ENCODE assay signal across 20 cellular contexts in genomic region chr20:21398109-21398480, GRCh38. TPM values are rescaled to one million over a fixed set of nuclear protein-coding genes. Genes with fewer than 3 reads are reported as not detected.
DNase-seq lines count a peak whose midpoint lies in the region; ATAC-seq and TF ChIP-seq lines count a peak whose summit lies in the region.
"Had no signal": no experiment of that assay in that cellular context is flagged by ENCODE, and none has a peak within 500 bp of the region (broad histone marks: within the 10 kb centered on the region; RNA-seq: fewer than 3 reads in every experiment).

No MANE protein-coding gene starts in this region.

- H3K36me3 ChIP-seq in SJCRH30 (no peaks in the 10 kb centered on the region), neural progenitor cell (no peaks in the 10 kb centered on the region)
- H3K36me3 ChIP-seq: breast epithelium, suprapubic skin had no signal

- peak overlapping the region; percentile 52 for H3K4me3 Mint-ChIP-seq in activated CD4-positive, alpha-beta memory T cell treated with anti-CD3 and anti-CD28 coated beads, Interleukin-2, amount 10 ng/mL, durations not matched to agents 7 days and 5 days
- H3K4me3 Mint-ChIP-seq in activated CD4-positive, alpha-beta memory T cell treated with anti-CD3 and anti-CD28 coated beads for 36 hours = no peak overlapping the region
- peak overlapping the region; percentile 52 for H3K4me3 Mint-ChIP-seq in central memory CD8-positive, alpha-beta T cell
- H3K4me3 Mint-ChIP-seq in neural progenitor cell = peak overlapping the region; percentile 62
- H3K4me3 Mint-ChIP-seq: memory B cell had no signal

- no peak overlapping the region for H3K9ac ChIP-seq in neural progenitor cell

- H2AFZ ChIP-seq in neural progenitor cell (replicated peaks) = no peak overlapping the region

- POLR2A ChIA-PET in activated CD4-positive, alpha-beta memory T cell treated with anti-CD3 and anti-CD28 coated beads, Interleukin-2, amount 10 ng/mL, durations not matched to agents 7 days and 5 days (lab: Charles Lee) = no interaction called here
- POLR2A ChIA-PET in activated CD4-positive, alpha-beta memory T cell treated with anti-CD3 and anti-CD28 coated beads for 36 hours (lab: Charles Lee) = no interaction called here

- H3K27me3 ChIP-seq in SJCRH30 (no peaks in the 10 kb centered on the region), neural progenitor cell (peaks cover 100% of the 10 kb centered on the region)

- intact Hi-C loops in activated CD4-positive, alpha-beta memory T cell treated with anti-CD3 and anti-CD28 coated beads for 36 hours (cut with micrococcal nuclease) = loop anchor here (2.0 to 10.0 kb wide), 3 partner anchors 293 to 1033 kb away; partner anchors contain the start of genes INSM1 and PAX1

- H3K27ac ChIP-seq in SJCRH30 (no peak overlapping the region; the same call in 1 of the 2 replicates), neural progenitor cell (no peak overlapping the region)
- H3K27ac ChIP-seq: breast epithelium, epithelial cell of prostate, suprapubic skin had no signal

- no peak for DNase-seq in activated CD4-positive, alpha-beta memory T cell treated with anti-CD3 and anti-CD28 coated beads, Interleukin-2, amount 10 ng/mL, durations not matched to agents 7 days and 5 days
- DNase-seq in activated CD4-positive, alpha-beta memory T cell treated with anti-CD3 and anti-CD28 coated beads for 36 hours = no peak
- DNase-seq in SJCRH30 (no peak), neural progenitor cell (ENCODE audit: low spot score) (no peak), D341Med (ENCODE audit: low spot score) (no peak)
- no peak for DNase-seq in central memory CD8-positive, alpha-beta T cell (ENCODE audit: low spot score in 2 of 2)
- DNase-seq: C1 segment of cervical spinal cord; cortex of kidney; DMS153; foreskin fibroblast; GF-D8; kidney glomerular epithelial cell; stimulated activated CD4-positive, alpha-beta T cell treated with anti-CD3 and anti-CD28 coated beads, Interleukin-4, amount 100 ng/mL, for 24 hours had no signal

- peaks cover 60% of the 10 kb centered on the region for H4K20me1 ChIP-seq in neural progenitor cell (ENCODE audit: low read depth)

- peaks cover 4% of the 10 kb centered on the region for H3K36me3 Mint-ChIP-seq in activated CD4-positive, alpha-beta memory T cell treated with anti-CD3 and anti-CD28 coated beads, Interleukin-2, amount 10 ng/mL, durations not matched to agents 7 days and 5 days (ENCODE audit: low read depth)
- H3K36me3 Mint-ChIP-seq in activated CD4-positive, alpha-beta memory T cell treated with anti-CD3 and anti-CD28 coated beads for 36 hours = peaks cover 7% of the 10 kb centered on the region
- peaks cover 5% of the 10 kb centered on the region for H3K36me3 Mint-ChIP-seq in central memory CD8-positive, alpha-beta T cell (ENCODE audit: insufficient read depth)
- no peaks in the 10 kb centered on the region for H3K36me3 Mint-ChIP-seq in neural progenitor cell
- H3K36me3 Mint-ChIP-seq: memory B cell had no signal

- no peak for TF ChIP-seq CTCF in neural progenitor cell (IDR thresholded peaks at IDR 0.05)

- no peak for ATAC-seq in central memory CD8-positive, alpha-beta T cell (replicated peaks; ENCODE audit: extremely low read depth, poor library complexity, severe bottlenecking)
- ATAC-seq in GM19395 (IDR thresholded peaks at IDR 0.05; ENCODE audit: unreplicated experiment) (no peak), GM21619 (IDR thresholded peaks at IDR 0.05; ENCODE audit: unreplicated experiment) (no peak)

- H3K4me3 ChIP-seq in SJCRH30 (peak overlapping the region; percentile 80), neural progenitor cell (no peak overlapping the region)

- peaks cover 74% of the 10 kb centered on the region for H3K27me3 Mint-ChIP-seq in activated CD4-positive, alpha-beta memory T cell treated with anti-CD3 and anti-CD28 coated beads, Interleukin-2, amount 10 ng/mL, durations not matched to agents 7 days and 5 days
- H3K27me3 Mint-ChIP-seq in activated CD4-positive, alpha-beta memory T cell treated with anti-CD3 and anti-CD28 coated beads for 36 hours = peaks cover 71% of the 10 kb centered on the region
- H3K27me3 Mint-ChIP-seq in central memory CD8-positive, alpha-beta T cell = peaks cover 77% of the 10 kb centered on the region
- peaks cover 66% of the 10 kb centered on the region for H3K27me3 Mint-ChIP-seq in neural progenitor cell (ENCODE audit: insufficient read depth, low read depth)

- H3K79me2 ChIP-seq in neural progenitor cell (ENCODE audit: low read depth) = no peaks in the 10 kb centered on the region

- peaks cover 16% of the 10 kb centered on the region for H3F3A ChIP-seq in neural progenitor cell (ENCODE audit: low read depth)

- H3K9me3 ChIP-seq in SJCRH30 (replicated peaks) (no peaks in the 10 kb centered on the region), neural progenitor cell (ENCODE audit: low read depth) (no peaks in the 10 kb centered on the region)
- H3K9me3 ChIP-seq: breast epithelium, suprapubic skin had no signal

- no peak overlapping the region for H3K4me2 ChIP-seq in neural progenitor cell

- H3K9me3 Mint-ChIP-seq in activated CD4-positive, alpha-beta memory T cell treated with anti-CD3 and anti-CD28 coated beads, Interleukin-2, amount 10 ng/mL, durations not matched to agents 7 days and 5 days = no peaks in the 10 kb centered on the region
- H3K9me3 Mint-ChIP-seq in activated CD4-positive, alpha-beta memory T cell treated with anti-CD3 and anti-CD28 coated beads for 36 hours = peaks cover 2% of the 10 kb centered on the region
- no peaks in the 10 kb centered on the region for H3K9me3 Mint-ChIP-seq in central memory CD8-positive, alpha-beta T cell
- H3K9me3 Mint-ChIP-seq in neural progenitor cell = no peaks in the 10 kb centered on the region
- H3K9me3 Mint-ChIP-seq: memory B cell had no signal

- peaks cover 7% of the 10 kb centered on the region; the same call in 1 of the 2 replicates for H3K4me1 ChIP-seq in SJCRH30
- no peaks in the 10 kb centered on the region for H3K4me1 ChIP-seq in neural progenitor cell

- no peak overlapping the region for H3K27ac Mint-ChIP-seq in activated CD4-positive, alpha-beta memory T cell treated with anti-CD3 and anti-CD28 coated beads, Interleukin-2, amount 10 ng/mL, durations not matched to agents 7 days and 5 days
- H3K27ac Mint-ChIP-seq in activated CD4-positive, alpha-beta memory T cell treated with anti-CD3 and anti-CD28 coated beads for 36 hours = no peak overlapping the region
- H3K27ac Mint-ChIP-seq in central memory CD8-positive, alpha-beta T cell (ENCODE audit: low read depth) = no peak overlapping the region
- H3K27ac Mint-ChIP-seq in neural progenitor cell = no peak overlapping the region
- H3K27ac Mint-ChIP-seq: H9, memory B cell had no signal

- H3K4me1 Mint-ChIP-seq in activated CD4-positive, alpha-beta memory T cell treated with anti-CD3 and anti-CD28 coated beads, Interleukin-2, amount 10 ng/mL, durations not matched to agents 7 days and 5 days = peaks cover 13% of the 10 kb centered on the region
- H3K4me1 Mint-ChIP-seq in activated CD4-positive, alpha-beta memory T cell treated with anti-CD3 and anti-CD28 coated beads for 36 hours (ENCODE audit: low read depth) = peaks cover 15% of the 10 kb centered on the region
- peaks cover 12% of the 10 kb centered on the region for H3K4me1 Mint-ChIP-seq in central memory CD8-positive, alpha-beta T cell
- peaks cover 2% of the 10 kb centered on the region for H3K4me1 Mint-ChIP-seq in neural progenitor cell

- CTCF ChIA-PET in activated CD4-positive, alpha-beta memory T cell treated with anti-CD3 and anti-CD28 coated beads, Interleukin-2, amount 10 ng/mL, durations not matched to agents 7 days and 5 days (lab: Charles Lee) = no interaction called here
- CTCF ChIA-PET in activated CD4-positive, alpha-beta memory T cell treated with anti-CD3 and anti-CD28 coated beads for 36 hours (lab: Charles Lee) = interaction anchor here (1.0 kb wide), 1 partner anchor 162 kb away, joined by 3 read pairs; no protein-coding TSS in a partner anchor

RNA-seq across cellular contexts. Expression of gene NKX2-4, which starts 0.8 kb away (rescaled TPM):
- total RNA-seq in activated CD4-positive, alpha-beta memory T cell treated with anti-CD3 and anti-CD28 coated beads, Interleukin-2, amount 10 ng/mL, durations not matched to agents 7 days and 5 days = not detected
- not detected for total RNA-seq in activated CD4-positive, alpha-beta memory T cell treated with anti-CD3 and anti-CD28 coated beads for 36 hours
- 3.9 TPM in 2 replicates for total RNA-seq in SJCRH30 (2014; rRNA removed; shearing (Covaris generic))
- total RNA-seq in neural progenitor cell (ENCODE audit: low replicate concordance) = not detected in 2 replicates
- total RNA-seq: breast epithelium, suprapubic skin had no signal
